ENCODE assay signal across 14 cellular contexts in the genomic region with DNA sequence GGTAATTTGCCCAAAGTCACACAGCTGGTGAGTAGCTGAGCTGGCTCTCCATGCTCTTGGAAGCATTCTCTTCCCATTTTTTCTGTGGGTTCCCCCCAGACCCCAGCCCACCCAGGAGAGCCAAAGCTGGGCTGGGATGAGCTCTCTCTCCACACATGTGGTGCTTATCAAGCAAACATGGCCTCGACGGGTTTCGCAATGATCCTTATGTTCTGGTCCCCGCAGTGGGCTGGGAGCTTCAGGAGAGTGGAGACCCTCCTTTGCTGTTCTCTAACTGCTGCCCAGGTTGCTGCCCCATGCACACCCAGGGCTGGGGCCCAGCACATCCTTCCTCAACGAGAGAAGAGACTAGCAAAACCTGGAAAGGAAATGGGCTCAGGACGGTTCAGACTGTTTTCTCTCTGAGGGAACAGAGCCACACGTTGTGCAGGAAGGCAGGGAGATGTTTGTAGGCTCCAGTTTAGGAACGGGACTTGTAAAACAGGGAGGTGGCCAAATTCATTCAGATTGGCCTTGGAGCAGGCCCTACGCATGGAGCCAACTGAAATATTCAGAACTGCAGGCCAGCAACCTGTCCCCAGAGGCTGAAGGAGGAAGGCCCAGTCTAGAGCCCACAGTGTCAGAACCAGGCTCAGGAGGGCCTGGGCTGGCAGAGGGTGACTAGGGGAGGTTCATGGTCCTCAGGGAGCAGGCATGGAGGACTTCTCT. TPM values are rescaled to one million over a fixed set of nuclear protein-coding genes. Genes with fewer than 3 reads are reported as not detected.
A peak's percentile ranks its signal among the peaks of the same experiment; 100 is the strongest.
DNase-seq lines count a peak whose midpoint lies in the region; ATAC-seq, FAIRE-seq and TF ChIP-seq lines count a peak whose summit lies in the region.
"Had no signal": no experiment of that assay in that cellular context is flagged by ENCODE, and none has a peak within 500 bp of the region (broad histone marks: within the 10 kb centered on the region; RNA-seq: fewer than 3 reads in every experiment).

No MANE protein-coding gene starts in this region.

- no TSS peak for BruUV-seq in HepG2 (replicated peaks; lab: Mats Ljungman, UMichigan)

- TF ChIP-seq EP300 in Ishikawa (IDR thresholded peaks at IDR 0.05; ENCODE audit: borderline replicate concordance) (no peak), HepG2 (IDR thresholded peaks at IDR 0.05; ENCODE audit: low read depth in 2 of 2, low read length in 2 of 2) (no peak), HepG2 (CRISPR knock-in tag; IDR thresholded peaks at IDR 0.05; ENCODE audit: borderline replicate concordance) (no peak), stomach (IDR thresholded peaks at IDR 0.05) (no peak)

- ATAC-seq in HepG2 (peak; percentile 19), left colon (no peak), GM21526 (IDR thresholded peaks at IDR 0.05; ENCODE audit: low FRiP score, unreplicated experiment) (no peak)
- ATAC-seq: upper lobe of right lung had no signal

- H4K20me1 ChIP-seq in HepG2 (ENCODE audit: insufficient read depth, low read length) = no peaks in the 10 kb centered on the region

- in situ Hi-C loops in HepG2 (cut with HindIII; ENCODE audit: extremely low pct_ligation_motif_present, low pct_unique_long_range_greater_than_20kb) = no loop called here

- peaks cover 89% of the 10 kb centered on the region for H3K4me1 ChIP-seq in HepG2 (ENCODE audit: insufficient read depth, low read length)
- H3K4me1 ChIP-seq in stomach = peaks cover 7 to 19% (median 17%) of the 10 kb centered on the region in 4 donors

- H3K4me3 ChIP-seq in HepG2 (replicated peaks in 1 of 3; ENCODE audit: insufficient read depth in 1 of 3, low read depth in 2 of 3, low read length in 3 of 3) (peak overlapping the region in 1 of 3 experiments; percentile 59; a peak in 1 of 6 replicates), stomach (no peak overlapping the region)
- H3K4me3 ChIP-seq: upper lobe of right lung had no signal

- CTCF ChIA-PET in HepG2 (lab: Yijun Ruan, JAX; ENCODE audit: low intra/inter-chr PET ratio, low total read pairs) = no interaction called here

- H3K36me3 ChIP-seq in HepG2 (replicated peaks in 1 of 2; ENCODE audit: control insufficient read depth in 1 of 2, insufficient read depth in 2 of 2, low read length in 2 of 2) (no peaks in the 10 kb centered on the region), stomach (no peaks in the 10 kb centered on the region)
- H3K36me3 ChIP-seq: upper lobe of right lung had no signal

- no peak overlapping the region for H2AFZ ChIP-seq in HepG2 (ENCODE audit: low read length)

- DNase-seq in caudate nucleus (lab: John Stamatoyannopoulos, UW) (no peak), HepG2 (ENCODE audit: low spot score) (peak; percentile 32), stomach (no peak), T-helper 2 cell (no peak), left colon (no peak), NCI-H146 (lab: John Stamatoyannopoulos, UW) (no peak)
- DNase-seq: activated CD4-positive, alpha-beta T cell treated with anti-CD3 and anti-CD28 coated beads, Interleukin-2, amount 10 ng/mL, durations not matched to agents 7 days and 5 days; activated naive CD4-positive, alpha-beta T cell treated with anti-CD3 and anti-CD28 coated beads for 36 hours; DMS53; MM.1S; T-helper 9 cell; upper lobe of right lung had no signal

- H3K79me2 ChIP-seq in HepG2 (ENCODE audit: insufficient read depth, low read length) = no peaks in the 10 kb centered on the region

- H3K27me3 ChIP-seq in HepG2 (ENCODE audit: control insufficient read depth in 1 of 2, insufficient read depth in 2 of 2, low read length in 2 of 2) (peaks cover 0 to 4% of the 10 kb centered on the region in 2 experiments; a peak in 2 of 5 replicates), stomach (no peaks in the 10 kb centered on the region)
- H3K27me3 ChIP-seq: upper lobe of right lung had no signal

- H3K9ac ChIP-seq in HepG2 (ENCODE audit: insufficient read depth, low read depth, low read length) = peak overlapping the region; percentile 5; the same call in 1 of the 2 replicates

- peak overlapping the region; percentile 79 for H3K4me2 ChIP-seq in HepG2 (ENCODE audit: low read depth, low read length)

- FAIRE-seq in HepG2 (lab: Jason Lieb, UNC) = no peak

- WGBS in HepG2 (ENCODE audit: low lambda C conversion rate) = 8% methylated on average over 9 of the region's 9 CpGs
- WGBS in stomach, 5 donors = 66 to 78% (median 73%) methylated on average over 9 of the region's 9 CpGs

- TF ChIP-seq RAD21 in Ishikawa (IDR thresholded peaks at IDR 0.05; ENCODE audit: low read depth) (no peak), HepG2 (CRISPR knock-in tag; IDR thresholded peaks at IDR 0.05) (no peak)

- H3K27ac ChIP-seq in caudate nucleus (ENCODE audit: low read depth, low read length) (peak overlapping the region; percentile 85), HepG2 (ENCODE audit: extremely low read length, insufficient read depth, low read length) (no peak overlapping the region), stomach (peak overlapping the region in 4 of 5 donors; percentile 2 to 28 (median 16))
- H3K27ac ChIP-seq: upper lobe of right lung had no signal

- POLR2A ChIA-PET in HepG2 (lab: Yijun Ruan, JAX) = no interaction called here

- TF ChIP-seq CTCF in HepG2 (CRISPR knock-in tag; IDR thresholded peaks at IDR 0.05) (no peak), stomach (IDR thresholded peaks at IDR 0.05) (no peak)

- H3K9me3 ChIP-seq in HepG2 (ENCODE audit: low read length) (no peaks in the 10 kb centered on the region), stomach (no peaks in the 10 kb centered on the region)
- H3K9me3 ChIP-seq: upper lobe of right lung had no signal

- TF ChIP-seq POLR2A in HepG2 (IDR thresholded peaks at IDR 0.05; ENCODE audit: insufficient read depth in 1 of 2, low read depth in 2 of 2, low read length in 2 of 2) (no peak), stomach (IDR thresholded peaks at IDR 0.05) (no peak)

- intact Hi-C loops in HepG2 (cut with micrococcal nuclease; ENCODE audit: unreplicated experiment) = no loop called here
- intact Hi-C loops in stomach (cut with DNase I; ENCODE audit: low total_unique reads) = no loop called here
- intact Hi-C loops in left colon (cut with DNase I, micrococcal nuclease) = no loop called here

TF ChIP-seq in Ishikawa, 13 proteins besides CTCF, POLR2A, EP300 and RAD21:
- TF ChIP-seq EGR1 (IDR thresholded peaks at IDR 0.05) = no peak
- no peak for TF ChIP-seq TCF12 (IDR thresholded peaks at IDR 0.05; ENCODE audit: low read depth)
- TF ChIP-seq ZBTB7A (IDR thresholded peaks at IDR 0.05; ENCODE audit: low read depth) = no peak
- TF ChIP-seq YY1 (IDR thresholded peaks at IDR 0.05; ENCODE audit: low read depth) = no peak
- TF ChIP-seq CEBPB (IDR thresholded peaks at IDR 0.05) = 0 out of 2 replicates have a peak, but pooled peaks have one; percentile 18
- TF ChIP-seq, protein P1, sequence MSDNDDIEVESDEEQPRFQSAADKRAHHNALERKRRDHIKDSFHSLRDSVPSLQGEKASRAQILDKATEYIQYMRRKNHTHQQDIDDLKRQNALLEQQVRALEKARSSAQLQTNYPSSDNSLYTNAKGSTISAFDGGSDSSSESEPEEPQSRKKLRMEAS (IDR thresholded peaks at IDR 0.05) = no peak

TF ChIP-seq in HepG2, 621 proteins besides CTCF, POLR2A, EP300 and RAD21 (continues in another document):
- TF ChIP-seq ZFX (CRISPR knock-in tag; IDR thresholded peaks at IDR 0.05; ENCODE audit: low read depth) = peak; percentile 10; the same call in 1 of the 2 replicates
- TF ChIP-seq, protein P2, sequence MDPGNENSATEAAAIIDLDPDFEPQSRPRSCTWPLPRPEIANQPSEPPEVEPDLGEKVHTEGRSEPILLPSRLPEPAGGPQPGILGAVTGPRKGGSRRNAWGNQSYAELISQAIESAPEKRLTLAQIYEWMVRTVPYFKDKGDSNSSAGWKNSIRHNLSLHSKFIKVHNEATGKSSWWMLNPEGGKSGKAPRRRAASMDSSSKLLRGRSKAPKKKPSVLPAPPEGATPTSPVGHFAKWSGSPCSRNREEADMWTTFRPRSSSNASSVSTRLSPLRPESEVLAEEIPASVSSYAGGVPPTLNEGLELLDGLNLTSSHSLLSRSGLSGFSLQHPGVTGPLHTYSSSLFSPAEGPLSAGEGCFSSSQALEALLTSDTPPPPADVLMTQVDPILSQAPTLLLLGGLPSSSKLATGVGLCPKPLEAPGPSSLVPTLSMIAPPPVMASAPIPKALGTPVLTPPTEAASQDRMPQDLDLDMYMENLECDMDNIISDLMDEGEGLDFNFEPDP (CRISPR knock-in tag; conservative IDR thresholded peaks at IDR 0.05) = no peak
- no peak for TF ChIP-seq ZBTB42 (CRISPR knock-in tag; IDR thresholded peaks at IDR 0.05)
- TF ChIP-seq YY1 (IDR thresholded peaks at IDR 0.05; ENCODE audit: insufficient read depth, insufficient replicate concordance, low read depth, low read length) = peak; percentile 46
- TF ChIP-seq KLF13 (CRISPR knock-in tag; IDR thresholded peaks at IDR 0.05) = 0 out of 2 replicates have a peak, but pooled peaks have one; percentile 2
- no peak for TF ChIP-seq SIN3B (IDR thresholded peaks at IDR 0.05; ENCODE audit: low read length)

RNA-seq across cellular contexts. Expression of gene CSF1, which starts 27.2 kb away (rescaled TPM):
- total RNA-seq in HepG2 (2016; rRNA removed; fragmentation: Illumina TruSeq; extraction: Trizol) (1.9 and 4.6 TPM in 2 replicates), stomach (10 to 100 TPM in 4 of 5 donors, 1 to 10 TPM in 1; 9.4 to 82.3 (median 47.1) TPM), left colon (10 to 100 TPM in 1 of 2 donors, 1 to 10 TPM in 1; 9.5 to 20.2 TPM)
- 0.71 and 1.2 TPM in 2 replicates for total RNA-seq in HepG2 (2016; cell fraction: cytosol; rRNA removed; fragmentation: Illumina TruSeq; extraction: Trizol; ENCODE audit: low read depth)
- total RNA-seq in HepG2 (2016; cell fraction: insoluble cytoplasmic fraction; rRNA removed; fragmentation: Illumina TruSeq; extraction: Trizol) = 1.8 and 4.9 TPM in 2 replicates
- 1.3 and 2.0 TPM in 2 replicates for total RNA-seq in HepG2 (2016; cell fraction: membrane; rRNA removed; fragmentation: Illumina TruSeq; extraction: Trizol)
- 7.8 and 7.9 TPM in 2 replicates for total RNA-seq in HepG2 (2016; cell fraction: nucleus; rRNA removed; fragmentation: Illumina TruSeq; extraction: Trizol)
- polyA plus RNA-seq in HepG2 (2011; rRNA removed) (13.3 and 21.0 TPM in 2 replicates), stomach (1 to 10 TPM; 6.6 to 9.8 (median 9.1) TPM)
- 10.4 and 15.2 TPM in 2 replicates for polyA plus RNA-seq in HepG2 (2011; cell fraction: cytosol; rRNA removed)
- polyA plus RNA-seq in HepG2 (2011; cell fraction: nucleus; rRNA removed) = 23.0 and 27.9 TPM in 2 replicates
- polyA plus RNA-seq in HepG2 (2012) = 5.3 and 17.7 TPM in 2 replicates
- polyA plus RNA-seq in HepG2 (2016; cell fraction: cytosol; fragmentation: Illumina TruSeq; extraction: Trizol; ENCODE audit: low read depth) = 0.42 and 0.62 TPM in 2 replicates
- polyA plus RNA-seq in HepG2 (2016; cell fraction: insoluble cytoplasmic fraction; fragmentation: Illumina TruSeq; extraction: Trizol; ENCODE audit: low read depth) = 1.8 and 2.7 TPM in 2 replicates
- 0.71 and 1.0 TPM in 2 replicates for polyA plus RNA-seq in HepG2 (2016; cell fraction: membrane; fragmentation: Illumina TruSeq; extraction: Trizol; ENCODE audit: low read depth)
- polyA plus RNA-seq in HepG2 (2016; cell fraction: nucleus; fragmentation: Illumina TruSeq; extraction: Trizol; ENCODE audit: insufficient read depth, low read depth) = 14.8 and 15.3 TPM in 2 replicates
- 1.1 and 12.0 TPM in 2 replicates for polyA minus RNA-seq in HepG2 (2011; rRNA and poly(A)+ RNA removed; ENCODE audit: low replicate concordance)
- 11.0 and 19.9 TPM in 2 replicates for polyA minus RNA-seq in HepG2 (2011; cell fraction: cytosol; rRNA and poly(A)+ RNA removed)
- 7.9 and 15.2 TPM in 2 replicates for polyA minus RNA-seq in HepG2 (2011; cell fraction: nucleus; rRNA and poly(A)+ RNA removed)
